In genomic region chr2:241258505-241259160, GRCh38 we compare ENCODE assay signal across 30 cellular contexts. TPM values are rescaled to one million over a fixed set of nuclear protein-coding genes. Genes with fewer than 3 reads are reported as not detected.
A peak's percentile ranks its signal among the peaks of the same experiment; 100 is the strongest.
DNase-seq lines count a peak whose midpoint lies in the region; ATAC-seq, FAIRE-seq and TF ChIP-seq lines count a peak whose summit lies in the region.
"Had no signal": no experiment of that assay in that cellular context is flagged by ENCODE, and none has a peak within 500 bp of the region (broad histone marks: within the 10 kb centered on the region; RNA-seq: fewer than 3 reads in every experiment).

No MANE protein-coding gene starts in this region.

- peaks cover 6% of the 10 kb centered on the region for H3K36me3 ChIP-seq in Caco-2 (ENCODE audit: control insufficient read depth, insufficient read depth, low read length)

- BruUV-seq in Caco-2 (replicated peaks; lab: Mats Ljungman, UMichigan): no TSS peak

- no peaks in the 10 kb centered on the region for H3K4me1 ChIP-seq in Caco-2
- H3K4me1 ChIP-seq: BE2C, HAP-1, prostate gland, tibial nerve had no signal

- H3K4me1 Mint-ChIP-seq in activated T-cell treated with anti-CD3 and anti-CD28 coated beads, Interleukin-2, amount 50 U/mL, for 72 hours (ENCODE audit: low read depth): no peaks in the 10 kb centered on the region
- H3K4me1 Mint-ChIP-seq in WTC11: no peaks in the 10 kb centered on the region
- H3K4me1 Mint-ChIP-seq in mesothelial cell of epicardium: no peaks in the 10 kb centered on the region
- no peaks in the 10 kb centered on the region for H3K4me1 Mint-ChIP-seq in Caco-2 (ENCODE audit: low read depth, unreplicated experiment)
- H3K4me1 Mint-ChIP-seq in progenitor cell of endocrine pancreas (ENCODE audit: low read depth): no peaks in the 10 kb centered on the region

- CTCF ChIA-PET in WTC11 (lab: Charles Lee): interaction anchor here (1.1 kb wide), 1 partner anchor 31 kb away, joined by 3 read pairs; no protein-coding TSS in a partner anchor
- CTCF ChIA-PET in Caco-2 (lab: Charles Lee): no interaction called here

- intact Hi-C loops in Caco-2 (cut with micrococcal nuclease; ENCODE audit: unreplicated experiment): no loop called here

- ATAC-seq in activated T-cell treated with anti-CD3 and anti-CD28 coated beads, Interleukin-2, amount 50 U/mL, for 72 hours (replicated peaks in 1 of 2): no peak
- ATAC-seq in WTC11: no peak
- ATAC-seq: activated CD4-positive, CD25-positive, alpha-beta regulatory T cell treated with anti-CD3 and anti-CD28 coated beads, Interleukin-2, amount 50 U/mL, for 24 hours; activated naive CD4-positive, alpha-beta T cell treated with anti-CD3 and anti-CD28 coated beads, Interleukin-2, amount 50 U/mL, for 72 hours; esophagus mucosa; left ventricle myocardium superior; Panc1; T-helper 17 cell had no signal

- H3K9me3 Mint-ChIP-seq in activated T-cell treated with anti-CD3 and anti-CD28 coated beads, Interleukin-2, amount 50 U/mL, for 72 hours: no peaks in the 10 kb centered on the region
- no peaks in the 10 kb centered on the region for H3K9me3 Mint-ChIP-seq in WTC11
- no peaks in the 10 kb centered on the region for H3K9me3 Mint-ChIP-seq in mesothelial cell of epicardium
- no peaks in the 10 kb centered on the region for H3K9me3 Mint-ChIP-seq in Caco-2 (ENCODE audit: unreplicated experiment)
- H3K9me3 Mint-ChIP-seq in progenitor cell of endocrine pancreas (ENCODE audit: low read depth): no peaks in the 10 kb centered on the region
- H3K9me3 Mint-ChIP-seq: activated naive CD4-positive, alpha-beta T cell treated with anti-CD3 and anti-CD28 coated beads, Interleukin-2, amount 50 U/mL, for 72 hours; activated T-helper 2 cell treated with anti-CD3 and anti-CD28 coated beads, Interferon-gamma antibody, Interleukin-2, Interleukin-4, amounts not matched to agents 10 μg/mL and 5 μg/mL and 100 μg/mL, durations not matched to agents 14 hours and 24 hours and 36 hours; IgD-negative memory B cell had no signal

- FAIRE-seq in GM19239 (lab: Jason Lieb, UNC): peak; percentile 37
- FAIRE-seq: GM12892, keratinocyte, TTC549 had no signal

- no peaks in the 10 kb centered on the region for H3K9me3 ChIP-seq in Caco-2
- H3K9me3 ChIP-seq: BE2C, HAP-1, neutrophil, prostate gland, sigmoid colon, tibial nerve had no signal

- H3K4me3 ChIP-seq in Caco-2 (ENCODE audit: low read depth, low read length): no peak overlapping the region
- H3K4me3 ChIP-seq: HAP-1, prostate gland, sigmoid colon, tibial nerve had no signal

- POLR2A ChIA-PET in WTC11 (lab: Charles Lee) (no interaction called here), Caco-2 (lab: Charles Lee) (no interaction called here)

- TF ChIP-seq CTCF in WTC11 (IDR thresholded peaks at IDR 0.05) (no peak), mesothelial cell of epicardium (IDR thresholded peaks at IDR 0.05; ENCODE audit: unreplicated experiment) (no peak), Caco-2 (IDR thresholded peaks at IDR 0.05; ENCODE audit: insufficient read depth in 1 of 2, low read depth in 1 of 2, low read length in 1 of 2, severe bottlenecking in 1 of 2, unreplicated experiment in 1 of 2) (no peak), progenitor cell of endocrine pancreas (IDR thresholded peaks at IDR 0.05; ENCODE audit: unreplicated experiment) (no peak)

- no peaks in the 10 kb centered on the region for H3K27me3 ChIP-seq in Caco-2 (replicated peaks; ENCODE audit: control insufficient read depth, insufficient read depth, low read length)
- H3K27me3 ChIP-seq: BE2C, neutrophil, sigmoid colon, tibial nerve had no signal

- H3K27ac Mint-ChIP-seq in activated T-cell treated with anti-CD3 and anti-CD28 coated beads, Interleukin-2, amount 50 U/mL, for 72 hours: peak overlapping the region; percentile 82
- peak overlapping the region; percentile 3; the same call in 1 of the 2 replicates for H3K27ac Mint-ChIP-seq in WTC11
- H3K27ac Mint-ChIP-seq in mesothelial cell of epicardium: peak overlapping the region; percentile 61
- H3K27ac Mint-ChIP-seq in Caco-2 (ENCODE audit: unreplicated experiment): no peak overlapping the region
- no peak overlapping the region for H3K27ac Mint-ChIP-seq in progenitor cell of endocrine pancreas
- H3K27ac Mint-ChIP-seq: activated naive CD4-positive, alpha-beta T cell treated with anti-CD3 and anti-CD28 coated beads, Interleukin-2, amount 50 U/mL, for 72 hours; activated T-helper 2 cell treated with anti-CD3 and anti-CD28 coated beads, Interferon-gamma antibody, Interleukin-2, Interleukin-4, amounts not matched to agents 10 μg/mL and 5 μg/mL and 100 μg/mL, durations not matched to agents 14 hours and 24 hours and 36 hours; IgD-negative memory B cell; T-helper 17 cell had no signal

- no peaks in the 10 kb centered on the region for H3K27me3 Mint-ChIP-seq in activated T-cell treated with anti-CD3 and anti-CD28 coated beads, Interleukin-2, amount 50 U/mL, for 72 hours (ENCODE audit: low read depth)
- H3K27me3 Mint-ChIP-seq in WTC11 (ENCODE audit: low read depth) (no peaks in the 10 kb centered on the region), mesothelial cell of epicardium (ENCODE audit: low read depth) (no peaks in the 10 kb centered on the region), Caco-2 (ENCODE audit: insufficient read depth, unreplicated experiment) (no peaks in the 10 kb centered on the region), progenitor cell of endocrine pancreas (no peaks in the 10 kb centered on the region)
- H3K27me3 Mint-ChIP-seq: IgD-negative memory B cell, T-helper 17 cell had no signal

- DNase-seq in activated T-cell treated with anti-CD3 and anti-CD28 coated beads, Interleukin-2, amount 50 U/mL, for 72 hours: no peak
- no peak for DNase-seq in activated T-cell treated with anti-CD3 and anti-CD28 coated beads, Interleukin-2, amount 50 U/mL, for 1 hour
- DNase-seq in GM19239 (ENCODE audit: insufficient read length, low spot score) (no peak), WTC11 (ENCODE audit: low spot score) (no peak), mesothelial cell of epicardium (ENCODE audit: low spot score in 2 of 2, unreplicated experiment in 2 of 2) (no peak), Caco-2 (no peak), progenitor cell of endocrine pancreas (ENCODE audit: low spot score, unreplicated experiment) (no peak)
- DNase-seq: BE2C; cortex of kidney; DMS153; left ventricle myocardium superior; NCI-H1048; NCI-H774; Right ventricle myocardium superior; sigmoid colon; stimulated activated CD4-positive, alpha-beta T cell treated with anti-CD3 and anti-CD28 coated beads, Interleukin-4, amount 100 ng/mL, for 24 hours; T-helper 17 cell had no signal

- H3K36me3 Mint-ChIP-seq in activated T-cell treated with anti-CD3 and anti-CD28 coated beads, Interleukin-2, amount 50 U/mL, for 72 hours (ENCODE audit: insufficient read depth in 2 of 2): peaks cover 18 to 37% of the 10 kb centered on the region in 2 donors
- H3K36me3 Mint-ChIP-seq in WTC11: peaks cover 76% of the 10 kb centered on the region
- peaks cover 42% of the 10 kb centered on the region for H3K36me3 Mint-ChIP-seq in mesothelial cell of epicardium
- peaks cover 96% of the 10 kb centered on the region for H3K36me3 Mint-ChIP-seq in Caco-2 (ENCODE audit: insufficient read depth, unreplicated experiment)
- peaks cover 29% of the 10 kb centered on the region for H3K36me3 Mint-ChIP-seq in progenitor cell of endocrine pancreas (ENCODE audit: insufficient read depth)

- H3K4me3 Mint-ChIP-seq in activated T-cell treated with anti-CD3 and anti-CD28 coated beads, Interleukin-2, amount 50 U/mL, for 72 hours: no peak overlapping the region
- H3K4me3 Mint-ChIP-seq in WTC11: no peak overlapping the region
- no peak overlapping the region for H3K4me3 Mint-ChIP-seq in mesothelial cell of epicardium
- H3K4me3 Mint-ChIP-seq in Caco-2 (ENCODE audit: unreplicated experiment): no peak overlapping the region
- no peak overlapping the region for H3K4me3 Mint-ChIP-seq in progenitor cell of endocrine pancreas (ENCODE audit: low read depth)
- H3K4me3 Mint-ChIP-seq: IgD-negative memory B cell, T-helper 17 cell had no signal

TF ChIP-seq in WTC11, 78 proteins besides CTCF, POLR2A, EP300 and RAD21:
- no peak for TF ChIP-seq TCF7 (CRISPR knock-in tag; IDR thresholded peaks at IDR 0.05; ENCODE audit: low read depth)
- TF ChIP-seq GRHL2 (CRISPR knock-in tag; IDR thresholded peaks at IDR 0.05; ENCODE audit: insufficient replicate concordance, severe bottlenecking): no peak

RNA-seq across cellular contexts. Expression of gene HDLBP, which starts 56.8 kb away (rescaled TPM):
- total RNA-seq in activated T-cell treated with anti-CD3 and anti-CD28 coated beads, Interleukin-2, amount 50 U/mL, for 72 hours: 100 to 1,000 TPM; 272 to 283 TPM
- 330 to 368 TPM (median 346 TPM) in 3 replicates for total RNA-seq in WTC11 (2021)
- 479 to 484 TPM (median 480 TPM) in 3 replicates for total RNA-seq in mesothelial cell of epicardium
- 350 and 379 TPM in 2 replicates for total RNA-seq in Caco-2 (2022)
- total RNA-seq in progenitor cell of endocrine pancreas: 388 and 399 TPM in 2 replicates

RNA-seq across cellular contexts. Expression of gene SEPTIN2, which starts 57.1 kb away (rescaled TPM):
- 100 to 1,000 TPM; 269 to 272 TPM for total RNA-seq in activated T-cell treated with anti-CD3 and anti-CD28 coated beads, Interleukin-2, amount 50 U/mL, for 72 hours
- total RNA-seq in WTC11 (2021) (347 to 354 TPM (median 353 TPM) in 3 replicates), mesothelial cell of epicardium (507 to 522 TPM (median 508 TPM) in 3 replicates), Caco-2 (2022) (209 TPM in 2 replicates), progenitor cell of endocrine pancreas (445 and 460 TPM in 2 replicates)

Comparison
In these comparisons a context has a peak if more than half of its experiments do, and no peak if none do; other contexts are left out.
1. H3K27ac Mint-ChIP-seq: peak in activated T-cell treated with anti-CD3 and anti-CD28 coated beads, Interleukin-2, amount 50 U/mL, for 72 hours (single experiment), WTC11 (single experiment) and mesothelial cell of epicardium (single experiment); none in Caco-2 (single experiment) and progenitor cell of endocrine pancreas (single experiment).